12 cellular contexts compared by ENCODE assay signal in genomic region chrX:152601848-152602616, GRCh38. TPM values are rescaled to one million over a fixed set of nuclear protein-coding genes. Genes with fewer than 3 reads are reported as not detected.
A peak's percentile ranks its signal among the peaks of the same experiment; 100 is the strongest.
DNase-seq lines count a peak whose midpoint lies in the region; ATAC-seq and TF ChIP-seq lines count a peak whose summit lies in the region.
"Had no signal": no experiment of that assay in that cellular context is flagged by ENCODE, and none has a peak within 500 bp of the region (broad histone marks: within the 10 kb centered on the region; RNA-seq: fewer than 3 reads in every experiment).

No MANE protein-coding gene starts in this region.

- H3K9me3 ChIP-seq in SU-DHL-6 (ENCODE audit: insufficient read depth, low read length) (no peaks in the 10 kb centered on the region), neural cell (ENCODE audit: low read length) (no peaks in the 10 kb centered on the region), upper lobe of right lung (no peaks in the 10 kb centered on the region)
- H3K9me3 ChIP-seq: ascending aorta had no signal

- TF ChIP-seq RAD21 in neural cell (conservative IDR thresholded peaks at IDR 0.05): no peak

- H3K9me3 Mint-ChIP-seq in activated CD4-positive, alpha-beta T cell treated with anti-CD3 and anti-CD28 coated beads, Interleukin-2, amount 10 ng/mL, durations not matched to agents 7 days and 5 days: no peaks in the 10 kb centered on the region

- CTCF ChIA-PET in activated CD4-positive, alpha-beta T cell treated with anti-CD3 and anti-CD28 coated beads, Interleukin-2, amount 10 ng/mL, durations not matched to agents 7 days and 5 days (lab: Charles Lee): interaction anchor here (1.1 to 2.1 kb wide), 2 partner anchors 11 to 215 kb away, joined by 3 to 7 read pairs; no protein-coding TSS in a partner anchor

- intact Hi-C loops in upper lobe of right lung (cut with DNase I): no loop called here

- DNase-seq in activated CD4-positive, alpha-beta T cell treated with anti-CD3 and anti-CD28 coated beads, Interleukin-2, amount 10 ng/mL, durations not matched to agents 7 days and 5 days: peak; percentile 5
- no peak for DNase-seq in activated CD4-positive, alpha-beta T cell treated with anti-CD3 and anti-CD28 coated beads, Interleukin-2, amount 50 U/mL, for 4 hours
- DNase-seq in Jurkat, Clone E6-1 (ENCODE audit: low read depth, low spot score): peak; percentile 16
- DNase-seq in upper lobe of right lung: no peak
- no peak for DNase-seq in hepatic stellate cell (ENCODE audit: low spot score)
- no peak for DNase-seq in kidney tubule cell (ENCODE audit: low spot score)
- DNase-seq: foreskin fibroblast had no signal

- no peaks in the 10 kb centered on the region for H3K36me3 Mint-ChIP-seq in activated CD4-positive, alpha-beta T cell treated with anti-CD3 and anti-CD28 coated beads, Interleukin-2, amount 10 ng/mL, durations not matched to agents 7 days and 5 days (ENCODE audit: low read depth)

- H3K79me2 ChIP-seq in SU-DHL-6 (ENCODE audit: insufficient read depth, low read length) (no peaks in the 10 kb centered on the region), neural cell (replicated peaks; ENCODE audit: insufficient read depth, low read length) (no peaks in the 10 kb centered on the region)

- no peaks in the 10 kb centered on the region for H3K4me1 Mint-ChIP-seq in activated CD4-positive, alpha-beta T cell treated with anti-CD3 and anti-CD28 coated beads, Interleukin-2, amount 10 ng/mL, durations not matched to agents 7 days and 5 days

- H3K9ac ChIP-seq in SU-DHL-6 (ENCODE audit: low read length): no peak overlapping the region
- H3K9ac ChIP-seq in neural cell (ENCODE audit: low read length): peak overlapping the region; percentile 61

- H3F3A ChIP-seq in SU-DHL-6 (ENCODE audit: insufficient read depth): no peaks in the 10 kb centered on the region
- no peaks in the 10 kb centered on the region for H3F3A ChIP-seq in neural cell (ENCODE audit: insufficient read depth, low read length, poor library complexity, severe bottlenecking)

- ATAC-seq in upper lobe of right lung: no peak

- H4K20me1 ChIP-seq in SU-DHL-6 (ENCODE audit: low read depth, low read length): no peaks in the 10 kb centered on the region
- no peaks in the 10 kb centered on the region for H4K20me1 ChIP-seq in neural cell (ENCODE audit: insufficient read depth)

- TF ChIP-seq EP300 in neural cell (conservative IDR thresholded peaks at IDR 0.05; ENCODE audit: poor library complexity, severe bottlenecking): no peak

- H3K27me3 ChIP-seq in SU-DHL-6 (ENCODE audit: low read length): no peaks in the 10 kb centered on the region
- H3K27me3 ChIP-seq in neural cell (ENCODE audit: insufficient read depth, low read depth, low read length): no peaks in the 10 kb centered on the region
- H3K27me3 ChIP-seq in upper lobe of right lung: no peaks in the 10 kb centered on the region
- H3K27me3 ChIP-seq: ascending aorta had no signal

- H3K27me3 Mint-ChIP-seq in activated CD4-positive, alpha-beta T cell treated with anti-CD3 and anti-CD28 coated beads, Interleukin-2, amount 10 ng/mL, durations not matched to agents 7 days and 5 days: peaks cover 2% of the 10 kb centered on the region

- H2AFZ ChIP-seq in SU-DHL-6 (ENCODE audit: low read depth, low read length, severe bottlenecking): no peak overlapping the region
- peak overlapping the region; percentile 76 for H2AFZ ChIP-seq in neural cell (ENCODE audit: low read depth, low read length)

- H3K27ac ChIP-seq in SU-DHL-6 (ENCODE audit: low read depth, low read length) (no peak overlapping the region), neural cell (ENCODE audit: low read length) (peak overlapping the region; percentile 92), upper lobe of right lung (no peak overlapping the region)
- H3K27ac ChIP-seq: ascending aorta had no signal

- TF ChIP-seq CTCF in SU-DHL-6 (IDR thresholded peaks at IDR 0.05; ENCODE audit: insufficient read depth, low read length, poor library complexity, severe bottlenecking) (peak; percentile 9), neural cell (IDR thresholded peaks at IDR 0.05; ENCODE audit: poor library complexity, severe bottlenecking) (peak; percentile 36), upper lobe of right lung (IDR thresholded peaks at IDR 0.05) (no peak)

- H3K9me2 ChIP-seq in SU-DHL-6 (replicated peaks; ENCODE audit: insufficient read depth, low read length): no peaks in the 10 kb centered on the region
- H3K9me2 ChIP-seq in neural cell (ENCODE audit: insufficient read depth, low read length): no peaks in the 10 kb centered on the region

- POLR2A ChIA-PET in activated CD4-positive, alpha-beta T cell treated with anti-CD3 and anti-CD28 coated beads, Interleukin-2, amount 10 ng/mL, durations not matched to agents 7 days and 5 days (lab: Charles Lee): no interaction called here

- H3K4me3 Mint-ChIP-seq in activated CD4-positive, alpha-beta T cell treated with anti-CD3 and anti-CD28 coated beads, Interleukin-2, amount 10 ng/mL, durations not matched to agents 7 days and 5 days: no peak overlapping the region

- H3K36me3 ChIP-seq in SU-DHL-6 (ENCODE audit: low read length) (no peaks in the 10 kb centered on the region), neural cell (ENCODE audit: insufficient read depth, low read length) (no peaks in the 10 kb centered on the region), upper lobe of right lung (no peaks in the 10 kb centered on the region)
- H3K36me3 ChIP-seq: ascending aorta had no signal

- H3K27ac Mint-ChIP-seq in activated CD4-positive, alpha-beta T cell treated with anti-CD3 and anti-CD28 coated beads, Interleukin-2, amount 10 ng/mL, durations not matched to agents 7 days and 5 days: no peak overlapping the region

- H3K4me2 ChIP-seq in SU-DHL-6 (ENCODE audit: low read depth, low read length, poor library complexity, severe bottlenecking) (no peak overlapping the region), neural cell (ENCODE audit: low read length) (peak overlapping the region; percentile 55)

- no peaks in the 10 kb centered on the region for H3K4me1 ChIP-seq in upper lobe of right lung
- H3K4me1 ChIP-seq: ascending aorta had no signal

- no peak overlapping the region for H3K4me3 ChIP-seq in Jurkat, Clone E6-1 (ENCODE audit: low read length)
- H3K4me3 ChIP-seq in SU-DHL-6 (ENCODE audit: insufficient read depth, low read length, poor library complexity, severe bottlenecking): no peak overlapping the region
- peak overlapping the region; percentile 50 for H3K4me3 ChIP-seq in neural cell (ENCODE audit: low read length)
- H3K4me3 ChIP-seq in upper lobe of right lung: no peak overlapping the region
- H3K4me3 ChIP-seq: ascending aorta had no signal

TF ChIP-seq in neural cell, 6 proteins besides CTCF, POLR2A, EP300 and RAD21:
- TF ChIP-seq POLR2AphosphoS5 (IDR thresholded peaks at IDR 0.05): no peak
- TF ChIP-seq SMC3 (conservative IDR thresholded peaks at IDR 0.05; ENCODE audit: poor library complexity): no peak
- no peak for TF ChIP-seq TAF1 (IDR thresholded peaks at IDR 0.05; ENCODE audit: low read depth)
- no peak for TF ChIP-seq EZH2 (IDR thresholded peaks at IDR 0.05; ENCODE audit: borderline replicate concordance, insufficient read depth, low read length, poor library complexity, severe bottlenecking)
- TF ChIP-seq REST (IDR thresholded peaks at IDR 0.05; ENCODE audit: borderline replicate concordance): no peak
- no peak for TF ChIP-seq MXI1 (conservative IDR thresholded peaks at IDR 0.05; ENCODE audit: poor library complexity, severe bottlenecking)

RNA-seq across cellular contexts. Expression of gene GABRQ, which starts 35.7 kb away (rescaled TPM):
- total RNA-seq in activated CD4-positive, alpha-beta T cell treated with anti-CD3 and anti-CD28 coated beads, Interleukin-2, amount 10 ng/mL, durations not matched to agents 7 days and 5 days: not detected
- not detected for polyA plus RNA-seq in Jurkat, Clone E6-1 (2012; ENCODE audit: insufficient read depth, insufficient read length)
- polyA plus RNA-seq in neural cell: 1.0 and 1.2 TPM in 2 replicates
- polyA minus RNA-seq in neural cell: 3.2 and 4.3 TPM in 2 replicates
- total RNA-seq in upper lobe of right lung: not detected
- total RNA-seq: ascending aorta, myocyte had no signal
- polyA plus RNA-seq: BJ had no signal

Comparison
In these comparisons a context has a peak if more than half of its experiments do, and no peak if none do; other contexts are left out.
1. DNase-seq: peak in activated CD4-positive, alpha-beta T cell treated with anti-CD3 and anti-CD28 coated beads, Interleukin-2, amount 10 ng/mL, durations not matched to agents 7 days and 5 days (single experiment) and Jurkat, Clone E6-1 (single experiment); none in activated CD4-positive, alpha-beta T cell treated with anti-CD3 and anti-CD28 coated beads, Interleukin-2, amount 50 U/mL, for 4 hours (0 of 2), upper lobe of right lung (single experiment), hepatic stellate cell (single experiment) and kidney tubule cell (single experiment).